Comparison of ENCODE assay signal across 8 cellular contexts in the genomic region with DNA sequence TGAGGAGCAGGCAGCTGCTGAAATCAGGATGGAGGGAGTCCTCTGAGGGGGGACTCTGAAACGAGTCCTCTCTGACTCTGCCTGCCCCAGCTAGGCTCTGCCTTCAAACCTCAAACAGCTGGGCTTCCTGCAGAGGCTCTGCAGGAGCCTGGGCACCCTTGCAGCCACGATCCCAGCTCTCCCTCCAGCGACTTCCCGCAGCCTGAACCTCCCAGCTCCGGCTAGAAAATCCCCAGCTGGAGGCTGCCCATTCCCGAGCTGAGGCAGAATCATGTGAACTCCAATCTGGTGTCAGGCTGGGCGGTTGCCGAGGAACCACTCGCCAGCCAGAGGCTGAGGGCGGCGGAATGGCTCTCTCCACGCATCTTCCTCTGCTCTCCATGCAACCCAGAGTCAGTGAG. TPM values are rescaled to one million over a fixed set of nuclear protein-coding genes. Genes with fewer than 3 reads are reported as not detected.
DNase-seq lines count a peak whose midpoint lies in the region; ATAC-seq, FAIRE-seq and TF ChIP-seq lines count a peak whose summit lies in the region.

A gene with protein sequence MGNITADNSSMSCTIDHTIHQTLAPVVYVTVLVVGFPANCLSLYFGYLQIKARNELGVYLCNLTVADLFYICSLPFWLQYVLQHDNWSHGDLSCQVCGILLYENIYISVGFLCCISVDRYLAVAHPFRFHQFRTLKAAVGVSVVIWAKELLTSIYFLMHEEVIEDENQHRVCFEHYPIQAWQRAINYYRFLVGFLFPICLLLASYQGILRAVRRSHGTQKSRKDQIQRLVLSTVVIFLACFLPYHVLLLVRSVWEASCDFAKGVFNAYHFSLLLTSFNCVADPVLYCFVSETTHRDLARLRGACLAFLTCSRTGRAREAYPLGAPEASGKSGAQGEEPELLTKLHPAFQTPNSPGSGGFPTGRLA (minus strand): TSS at position 204 of the 401 bp plus-strand sequence. CDS start 9,654 bp downstream, outside the sequence.

- H4K20me1 ChIP-seq in SK-N-SH (ENCODE audit: insufficient read depth) (no peaks in the 10 kb centered on the region), H1 (replicated peaks in 1 of 2; ENCODE audit: control insufficient read depth in 1 of 2, insufficient read depth in 2 of 2, low read length in 2 of 2) (no peaks in the 10 kb centered on the region)

- no peak within 1 kb of the TSS for H2BK12ac ChIP-seq in H1 (ENCODE audit: low read depth, low read length)

- H2BK5ac ChIP-seq in H1 (ENCODE audit: low read depth, low read length): peak within 1 kb of the TSS; percentile 35; the same call in 1 of the 2 replicates

- in situ Hi-C loops in ACHN (cut with HindIII; ENCODE audit: low pct_ligation_motif_present, low pct_unique_long_range_greater_than_20kb, low sequenced_read_pairs): no loop called here

- H3K4me2 ChIP-seq in SK-N-SH: peak within 1 kb of the TSS; percentile 41; the same call in 1 of the 2 replicates
- H3K4me2 ChIP-seq in H1 (ENCODE audit: insufficient read depth in 1 of 2, low read depth in 2 of 2, low read length in 2 of 2): no peak within 1 kb of the TSS

- H2AFZ ChIP-seq in SK-N-SH (ENCODE audit: low read depth): no peak within 1 kb of the TSS
- H2AFZ ChIP-seq in H1 (ENCODE audit: low read length): peak within 1 kb of the TSS; percentile 89; the same call in 1 of the 2 replicates

- no peaks in the 10 kb centered on the region for H3K36me3 ChIP-seq in SK-N-SH (replicated peaks in 1 of 2; ENCODE audit: control insufficient read depth in 1 of 2, insufficient read depth in 2 of 2, low read length in 1 of 2)
- no peaks in the 10 kb centered on the region for H3K36me3 ChIP-seq in H1 (ENCODE audit: control insufficient read depth in 2 of 4, insufficient read depth in 4 of 4, low read length in 3 of 4)
- H3K36me3 ChIP-seq in tibial nerve: no peaks in the 10 kb centered on the region

- H3K79me2 ChIP-seq in SK-N-SH (ENCODE audit: insufficient read depth): no peaks in the 10 kb centered on the region
- no peaks in the 10 kb centered on the region for H3K79me2 ChIP-seq in H1 (ENCODE audit: control insufficient read depth in 1 of 2, insufficient read depth in 2 of 2, low read length in 2 of 2)

- H3K27me3 ChIP-seq in SK-N-SH (ENCODE audit: insufficient read depth): no peaks in the 10 kb centered on the region
- H3K27me3 ChIP-seq in H1 (replicated peaks in 1 of 4; ENCODE audit: control insufficient read depth in 3 of 4, extremely low read depth in 1 of 4, insufficient read depth in 3 of 4, low read length in 3 of 4): peaks cover 0 to 2% (median 0%) of the 10 kb centered on the region in 4 experiments; a peak in 1 of 7 replicates
- H3K27me3 ChIP-seq in mononuclear cell (ENCODE audit: insufficient read depth, low read length): no peaks in the 10 kb centered on the region
- no peaks in the 10 kb centered on the region for H3K27me3 ChIP-seq in tibial nerve

- no peaks in the 10 kb centered on the region for H3K9me2 ChIP-seq in SK-N-SH

- DNase-seq in ACHN (peak; percentile 41), GM19239 (ENCODE audit: insufficient read length, low spot score) (no peak), SK-N-SH (peak; percentile 79), H1 (ENCODE audit: low read depth in 1 of 2, low spot score in 2 of 2) (peak in 1 of 2 experiments; percentile 56), tibial nerve (ENCODE audit: low spot score in 2 of 2) (no peak), GM10266 (ENCODE audit: extremely low spot score) (no peak)

- H2BK15ac ChIP-seq in H1 (ENCODE audit: low read length): no peak within 1 kb of the TSS

- no peak within 1 kb of the TSS for H3K4ac ChIP-seq in H1 (replicated peaks; ENCODE audit: insufficient read length, low read depth, low read length)

- H3K9ac ChIP-seq in SK-N-SH: no peak within 1 kb of the TSS
- H3K9ac ChIP-seq in H1 (replicated peaks in 1 of 4; ENCODE audit: extremely low read depth in 1 of 4, low read depth in 3 of 4, low read length in 3 of 4): no peak within 1 kb of the TSS

- H3K4me1 ChIP-seq in SK-N-SH (ENCODE audit: control insufficient read depth in 1 of 2, insufficient read depth in 2 of 2, low read depth in 1 of 2, low read length in 1 of 2): peaks cover 7 to 48% of the 10 kb centered on the region in 2 experiments; a peak in 2 of 4 replicates
- no peaks in the 10 kb centered on the region; a peak in 3 of 7 replicates for H3K4me1 ChIP-seq in H1 (replicated peaks in 1 of 4; ENCODE audit: control insufficient read depth in 3 of 4, insufficient read depth in 4 of 4, low read length in 3 of 4)
- H3K4me1 ChIP-seq in mononuclear cell (ENCODE audit: insufficient read depth, low read length): peaks cover 82% of the 10 kb centered on the region
- peaks cover 0 to 26% (median 5%) of the 10 kb centered on the region in 4 donors for H3K4me1 ChIP-seq in tibial nerve

- H3K14ac ChIP-seq in H1 (ENCODE audit: insufficient read length): no peak within 1 kb of the TSS

- 44% methylated on average over 8 of the region's 12 CpGs for WGBS in SK-N-SH (ENCODE audit: low lambda C conversion rate)
- WGBS in H1 (ENCODE audit: extremely low coverage in 1 of 2, insufficient coverage in 1 of 2, insufficient read length in 1 of 2, insufficient replicate concordance in 2 of 2, low coverage in 1 of 2, low lambda C conversion rate in 2 of 2, missing lambda C conversion rate in 1 of 2), 2 experiments: 77% methylated on average over 12 of the region's 12 CpGs; no CpG with 5 or more reads in 1 of the 2 experiments
- 8 to 17% methylated on average over 11 to 12 of the region's 12 CpGs for WGBS in tibial nerve, 2 donors

- no peak for TF ChIP-seq CTCF in SK-N-SH (IDR thresholded peaks at IDR 0.05)
- TF ChIP-seq CTCF in H1 (IDR thresholded peaks at IDR 0.05; ENCODE audit: control extremely low read depth in 1 of 3, insufficient read depth in 1 of 3, low read depth in 1 of 3, low read length in 3 of 3): no peak
- no peak for TF ChIP-seq CTCF in tibial nerve (IDR thresholded peaks at IDR 0.05)
- no peak for TF ChIP-seq CTCF in GM10266 (IDR thresholded peaks at IDR 0.05; ENCODE audit: control insufficient read depth, insufficient read depth, low read depth, missing control alignments)

- H3K23me2 ChIP-seq in H1 (ENCODE audit: low read depth, low read length): peaks cover 2% of the 10 kb centered on the region; the same call in 1 of the 2 replicates

- H2AK5ac ChIP-seq in H1 (ENCODE audit: low read depth, low read length): no peak within 1 kb of the TSS

- H4K8ac ChIP-seq in H1 (ENCODE audit: extremely low read depth, insufficient read depth, low read length): peak within 1 kb of the TSS; percentile 35; the same call in 1 of the 2 replicates

- peak; percentile 22; the same call in 1 of the 2 replicates for TF ChIP-seq RAD21 in SK-N-SH (IDR thresholded peaks at IDR 0.05; ENCODE audit: low read length)
- TF ChIP-seq RAD21 in H1 (IDR thresholded peaks at IDR 0.05 in 1 of 2, conservative IDR thresholded peaks at IDR 0.05 in 1 of 2; ENCODE audit: low read depth in 2 of 2, low read length in 2 of 2): no peak

- no peak within 1 kb of the TSS for H3K23ac ChIP-seq in H1 (ENCODE audit: insufficient read length)

- no peak within 1 kb of the TSS for H2BK20ac ChIP-seq in H1 (ENCODE audit: low read length)

- no peak within 1 kb of the TSS for H4K91ac ChIP-seq in H1 (replicated peaks; ENCODE audit: insufficient read length, low read length)

- H2BK120ac ChIP-seq in H1 (replicated peaks; ENCODE audit: low read depth, low read length): no peak within 1 kb of the TSS

- peak within 1 kb of the TSS; percentile 14 for H3K56ac ChIP-seq in H1 (replicated peaks; ENCODE audit: insufficient read length, low read depth, low read length)

- no peak for TF ChIP-seq EP300 in SK-N-SH (IDR thresholded peaks at IDR 0.05; ENCODE audit: borderline replicate concordance in 1 of 2, low read depth in 1 of 2, low read length in 1 of 2)
- no peak for TF ChIP-seq EP300 in H1 (IDR thresholded peaks at IDR 0.05; ENCODE audit: borderline replicate concordance in 1 of 2, low read depth in 2 of 2, low read length in 2 of 2)
- no peak for TF ChIP-seq EP300 in tibial nerve (IDR thresholded peaks at IDR 0.05)

- no peak for ATAC-seq in HG03095 (IDR thresholded peaks at IDR 0.05; ENCODE audit: unreplicated experiment)

- H3K79me1 ChIP-seq in H1 (ENCODE audit: low read depth, low read length): no peaks in the 10 kb centered on the region

- H3K27ac ChIP-seq in SK-N-SH (ENCODE audit: low read depth in 2 of 2, low read length in 1 of 2) (peak within 1 kb of the TSS in 1 of 2 experiments; percentile 83; a peak in 2 of 4 replicates), H1 (ENCODE audit: low read depth, low read length) (no peak within 1 kb of the TSS), tibial nerve (peak within 1 kb of the TSS in 2 of 4 donors; percentile 41 to 52)

- POLR2A ChIA-PET in SK-N-SH (lab: Yijun Ruan, JAX): interaction anchor here (0.9 to 1.0 kb wide), 2 partner anchors 33 to 70 kb away, joined by 3 to 4 read pairs; no protein-coding TSS in a partner anchor
- POLR2A ChIA-PET in H1 (lab: Charles Lee; ENCODE audit: partially characterized antibody): interaction anchor here (1.3 to 2.4 kb wide), 3 partner anchors 10 to 16 kb away, joined by 3 to 14 read pairs (median 5); no protein-coding TSS in a partner anchor

- no peaks in the 10 kb centered on the region for H3F3A ChIP-seq in SK-N-SH (replicated peaks; ENCODE audit: insufficient read depth)

- CTCF ChIA-PET in SK-N-SH (lab: Yijun Ruan, JAX): interaction anchor here (1.0 to 3.2 kb wide), 6 partner anchors 10 to 343 kb away, joined by 3 to 21 read pairs (median 10); no protein-coding TSS in a partner anchor
- CTCF ChIA-PET in H1 (lab: Charles Lee; ENCODE audit: partially characterized antibody): interaction anchor here (0.7 to 4.5 kb wide), 7 partner anchors 8 to 342 kb away, joined by 3 to 16 read pairs (median 6); no protein-coding TSS in a partner anchor

- H3K4me3 ChIP-seq in SK-N-SH (ENCODE audit: low read depth in 2 of 2, low read length in 1 of 2) (peak within 1 kb of the TSS in 1 of 2 experiments; percentile 1; a peak in 1 of 4 replicates), H1 (ENCODE audit: extremely low read depth in 1 of 4, insufficient read depth in 2 of 4, low read depth in 3 of 4, low read length in 4 of 4) (no peak within 1 kb of the TSS), mononuclear cell (ENCODE audit: low read length) (peak within 1 kb of the TSS; percentile 20), tibial nerve (no peak within 1 kb of the TSS)

- H3K9me3 ChIP-seq in SK-N-SH: no peaks in the 10 kb centered on the region
- no peaks in the 10 kb centered on the region for H3K9me3 ChIP-seq in H1 (ENCODE audit: insufficient read depth in 2 of 2, low read depth in 1 of 2, low read length in 1 of 2)
- no peaks in the 10 kb centered on the region for H3K9me3 ChIP-seq in mononuclear cell (ENCODE audit: low read depth, low read length)
- H3K9me3 ChIP-seq in tibial nerve: peaks cover 0 to 23% (median 0%) of the 10 kb centered on the region in 4 donors

- no peak for TF ChIP-seq POLR2A in H1 (IDR thresholded peaks at IDR 0.05; ENCODE audit: control extremely low read depth in 1 of 2, low read depth in 2 of 2, low read length in 2 of 2)
- TF ChIP-seq POLR2A in tibial nerve (IDR thresholded peaks at IDR 0.05): no peak

- H4K5ac ChIP-seq in H1 (ENCODE audit: insufficient read length, low read depth, low read length): no peak within 1 kb of the TSS

- FAIRE-seq in GM19239 (lab: Jason Lieb, UNC) (peak; percentile 14), H1 (lab: Jason Lieb, UNC) (no peak)

- H3K18ac ChIP-seq in H1 (ENCODE audit: extremely low read depth, low read length): no peak within 1 kb of the TSS

RNA-seq across cellular contexts. Expression of the gene that starts here (rescaled TPM):
- polyA plus RNA-seq in SK-N-SH (2012; rRNA removed) (0.18 and 0.62 TPM in 2 replicates), H1 (2011; rRNA removed) (0.76 and 1.1 TPM in 2 replicates)
- 0.26 and 0.49 TPM in 2 replicates for polyA plus RNA-seq in SK-N-SH (2012; cell fraction: cytosol; rRNA removed)
- polyA plus RNA-seq in SK-N-SH (2012; cell fraction: nucleus; rRNA removed): 0.63 and 1.2 TPM in 2 replicates
- 0.22 and 0.33 TPM in 2 replicates for total RNA-seq in H1 (2021; fragmentation: NEBNext Ultra II Directional; extraction: Animal tissue kit (Norgen Biotek cat#: 25700))
- 0.52 TPM for polyA plus RNA-seq in H1 (2011; cell fraction: cytosol; rRNA removed)
- polyA plus RNA-seq in H1 (2011; cell fraction: nucleus; rRNA removed): 0.90 TPM
- polyA plus RNA-seq in H1 (2012, experiment 1 of 2): 0.46 to 0.61 TPM (median 0.56 TPM) in 3 of 4 replicates, not detected in the other
- polyA plus RNA-seq in H1 (2012, experiment 2 of 2): 0.17 TPM
- 0.20 TPM for polyA plus RNA-seq in H1 (2013, experiment 1 of 2)
- 0.29 TPM for polyA plus RNA-seq in H1 (2013, experiment 2 of 2)
- 0.44 TPM in 2 replicates for polyA minus RNA-seq in H1 (2011; rRNA and poly(A)+ RNA removed)
- polyA minus RNA-seq in H1 (2011; cell fraction: cytosol; rRNA and poly(A)+ RNA removed): not detected
- polyA minus RNA-seq in H1 (2011; cell fraction: nucleus; rRNA and poly(A)+ RNA removed): not detected
- total RNA-seq in mononuclear cell (1.7 TPM), tibial nerve (1 to 10 TPM in 1 of 4 donors, under 1 TPM in 3; 0.21 to 4.1 (median 0.52) TPM)

Comparison
In these comparisons a context has a peak if more than half of its experiments do, and no peak if none do; other contexts are left out.
1. DNase-seq: peak in ACHN (single experiment) and SK-N-SH (single experiment); none in GM19239 (single experiment), tibial nerve (0 of 2) and GM10266 (single experiment).